8 cellular contexts compared by ENCODE assay signal in the genomic region with DNA sequence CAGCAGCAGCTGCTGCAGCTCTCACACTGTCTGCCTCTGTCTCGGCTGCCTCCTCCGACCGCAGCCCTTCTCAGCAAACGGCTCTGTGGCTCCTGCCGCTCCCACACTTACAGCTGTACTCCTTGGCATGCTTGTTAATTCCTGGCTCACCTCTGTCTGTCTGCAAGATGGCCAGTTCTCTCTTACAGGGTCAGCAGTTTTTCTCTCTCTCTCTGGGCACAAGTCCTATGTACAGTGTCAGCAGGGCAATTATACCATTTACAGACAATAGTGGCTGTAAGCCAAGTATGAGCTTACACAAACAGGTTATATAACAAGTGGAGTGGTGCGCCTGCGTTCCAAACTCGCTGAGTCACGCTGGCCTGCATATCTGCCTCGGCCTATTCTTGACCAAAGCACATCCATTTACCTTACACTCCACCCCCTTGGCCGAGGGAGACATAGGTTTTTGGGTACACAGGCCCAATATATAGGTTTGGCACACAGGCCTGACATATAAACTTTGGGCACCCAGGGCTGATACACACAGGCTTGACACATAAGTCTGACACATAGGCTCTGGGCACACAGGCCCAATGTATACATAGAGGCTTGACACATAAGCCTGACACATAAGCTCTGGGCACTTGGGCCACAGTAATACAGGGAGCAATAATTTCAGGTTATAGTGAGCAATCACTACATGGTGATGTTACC. TPM values are rescaled to one million over a fixed set of nuclear protein-coding genes. Genes with fewer than 3 reads are reported as not detected.
A peak's percentile ranks its signal among the peaks of the same experiment; 100 is the strongest.
DNase-seq lines count a peak whose midpoint lies in the region; ATAC-seq and TF ChIP-seq lines count a peak whose summit lies in the region.

No MANE protein-coding gene starts in this region.

- intact Hi-C loops in psoas muscle (cut with DNase I): loop anchor here in 1 of 2 donors (10.0 kb wide), 2 partner anchors 129 to 459 kb away; partner anchors contain the start of gene ZSCAN9

- peaks cover 7% of the 10 kb centered on the region; the same call in 1 of the 2 replicates for H3K4me1 ChIP-seq in GM23248 (ENCODE audit: insufficient read depth)
- peaks cover 40% of the 10 kb centered on the region for H3K4me1 ChIP-seq in psoas muscle

- H4K20me1 ChIP-seq in GM23248 (ENCODE audit: insufficient read depth): no peaks in the 10 kb centered on the region

- peaks cover 44% of the 10 kb centered on the region for H3K79me2 ChIP-seq in GM23248 (ENCODE audit: insufficient read depth)

- no peaks in the 10 kb centered on the region; the same call in none of the 2 replicates for H3F3A ChIP-seq in GM23248 (ENCODE audit: insufficient read depth)

- no peak overlapping the region for H3K4me2 ChIP-seq in GM23248 (ENCODE audit: unreplicated experiment)

- H3K27ac ChIP-seq in GM23248 (no peak overlapping the region; the same call in 1 of the 2 replicates), psoas muscle (peak overlapping the region; percentile 92)

- ATAC-seq in psoas muscle: peak in 3 of 4 donors; percentile 47 to 59 (median 50)
- ATAC-seq in GM18868 (IDR thresholded peaks at IDR 0.05; ENCODE audit: unreplicated experiment): no peak

- no peak overlapping the region for H2AFZ ChIP-seq in GM23248

- H3K9ac ChIP-seq in GM23248: peak overlapping the region; percentile 22; the same call in 1 of the 2 replicates

- H3K36me3 ChIP-seq in GM23248 (ENCODE audit: low read depth) (no peaks in the 10 kb centered on the region), psoas muscle (ENCODE audit: insufficient read depth in 1 of 2, low read depth in 1 of 2) (no peaks in the 10 kb centered on the region)

- H3K27me3 ChIP-seq in GM23248 (replicated peaks; ENCODE audit: insufficient read depth) (no peaks in the 10 kb centered on the region), psoas muscle (ENCODE audit: insufficient read depth in 3 of 3, low read length in 2 of 3) (no peaks in the 10 kb centered on the region)

- TF ChIP-seq CTCF in fibroblast of mammary gland (conservative IDR thresholded peaks at IDR 0.05; ENCODE audit: control insufficient read depth, insufficient read depth, low read depth, low read length) (no peak), psoas muscle (IDR thresholded peaks at IDR 0.05) (no peak)

- WGBS in GM23248 (ENCODE audit: low coverage in 1 of 2, low lambda C conversion rate in 2 of 2, missing lambda C conversion rate in 2 of 2), 2 experiments: 66 to 73% methylated on average over 11 of the region's 11 CpGs
- 35 to 74% (median 40%) methylated on average over 11 of the region's 11 CpGs for WGBS in psoas muscle, 3 donors

- no peak overlapping the region for H3K4me3 ChIP-seq in GM23248
- peak overlapping the region; percentile 13 for H3K4me3 ChIP-seq in fibroblast of mammary gland (ENCODE audit: control insufficient read depth, low read depth, low read length)
- peak overlapping the region; percentile 81 for H3K4me3 ChIP-seq in psoas muscle

- in situ Hi-C loops in GM23248 (cut with MboI): loop anchor here (25.0 kb wide), 1 partner anchor 1167 kb away; no protein-coding TSS in a partner anchor

- no peaks in the 10 kb centered on the region for H3K9me2 ChIP-seq in GM23248 (ENCODE audit: insufficient read depth)

- DNase-seq in GM23248 (peak; percentile 54), RKO (ENCODE audit: low spot score) (peak; percentile 54), fibroblast of mammary gland (ENCODE audit: low read depth) (peak; percentile 84), psoas muscle (peak; percentile 56 to 63), NCI-H187 treated with DMSO at 0.1 percent for 48 hours (lab: John Stamatoyannopoulos, UW) (no peak), NCI-H146 (lab: John Stamatoyannopoulos, UW) (no peak)
- DNase-seq in activated CD4-positive, alpha-beta T cell treated with anti-CD3 and anti-CD28 coated beads for 48 hours: no peak

- H3K9me3 ChIP-seq in GM23248 (ENCODE audit: low read depth) (no peaks in the 10 kb centered on the region), psoas muscle (no peaks in the 10 kb centered on the region)

RNA-seq across cellular contexts. Expression of gene ZKSCAN3, which starts 4.4 kb away (rescaled TPM):
- total RNA-seq in GM23248 (2014; rRNA removed; shearing (Covaris generic)): 3.0 and 4.0 TPM in 2 replicates
- polyA plus RNA-seq in GM23248 (2016; fragmentation: Nextera tagmentation; extraction: Ambion mirVana): 1.6 and 2.5 TPM in 2 replicates
- 1 to 10 TPM; 1.5 to 4.6 (median 2.9) TPM for total RNA-seq in psoas muscle
- 1 to 10 TPM; 1.3 to 2.9 (median 1.5) TPM for polyA plus RNA-seq in psoas muscle

RNA-seq across cellular contexts. Expression of gene ZSCAN31, which starts 18.2 kb away (rescaled TPM):
- total RNA-seq in GM23248 (2014; rRNA removed; shearing (Covaris generic)): 0.54 and 1.3 TPM in 2 replicates
- 0.84 and 1.5 TPM in 2 replicates for polyA plus RNA-seq in GM23248 (2016; fragmentation: Nextera tagmentation; extraction: Ambion mirVana)
- 10 to 100 TPM in 1 of 4 donors, 1 to 10 TPM in 3; 4.8 to 10.8 (median 7.7) TPM for total RNA-seq in psoas muscle
- 1 to 10 TPM; 1.8 to 3.7 (median 2.3) TPM for polyA plus RNA-seq in psoas muscle

RNA-seq across cellular contexts. Expression of gene ZSCAN12, which starts 45.4 kb away (rescaled TPM):
- 1.9 and 3.1 TPM in 2 replicates for total RNA-seq in GM23248 (2014; rRNA removed; shearing (Covaris generic))
- 0.88 and 1.2 TPM in 2 replicates for polyA plus RNA-seq in GM23248 (2016; fragmentation: Nextera tagmentation; extraction: Ambion mirVana)
- 1 to 10 TPM in 3 of 4 donors, under 1 TPM in 1; 0.98 to 2.2 (median 1.4) TPM for total RNA-seq in psoas muscle
- polyA plus RNA-seq in psoas muscle: 1 to 10 TPM in 1 of 3 donors, under 1 TPM in 2; 0.48 to 1.2 (median 0.49) TPM

Comparison
In these comparisons a context has a peak if more than half of its experiments do, and no peak if none do; other contexts are left out.
1. DNase-seq: peak in GM23248 (single experiment), RKO (single experiment), fibroblast of mammary gland (single experiment) and psoas muscle (2 of 2); none in NCI-H187 treated with DMSO at 0.1 percent for 48 hours (single experiment), NCI-H146 (single experiment) and activated CD4-positive, alpha-beta T cell treated with anti-CD3 and anti-CD28 coated beads for 48 hours (single experiment).